Comparison of ENCODE assay signal across 32 cellular contexts in genomic region chr5:123827811-123828210, GRCh38.
DNase-seq lines count a peak whose midpoint lies in the region; ATAC-seq, FAIRE-seq and TF ChIP-seq lines count a peak whose summit lies in the region.
"Had no signal": no experiment of that assay in that cellular context is flagged by ENCODE, and none has a peak within 500 bp of the region (broad histone marks: within the 10 kb centered on the region; RNA-seq: fewer than 3 reads in every experiment).

No MANE protein-coding gene starts in this region.

- intact Hi-C loops in mammary epithelial cell (cut with micrococcal nuclease) (no loop called here), breast epithelium (cut with DNase I; ENCODE audit: low total_unique reads) (no loop called here), heart left ventricle (cut with DNase I) (no loop called here)

- H3K79me2 ChIP-seq in mammary epithelial cell (ENCODE audit: insufficient read depth, low read length) = no peaks in the 10 kb centered on the region

- H3K9me3 ChIP-seq in mammary epithelial cell (replicated peaks; ENCODE audit: insufficient read depth, low read length) (no peaks in the 10 kb centered on the region), breast epithelium (peaks cover 0 to 10% of the 10 kb centered on the region in 2 donors), heart left ventricle (peaks cover 0 to 17% (median 0%) of the 10 kb centered on the region in 12 donors)
- H3K9me3 ChIP-seq: BE2C, Caco-2 had no signal

- peak; percentile 36 for DNase-seq in mammary epithelial cell
- no peak for DNase-seq in breast epithelium (ENCODE audit: low spot score in 2 of 2)
- DNase-seq in bronchial epithelial cell (ENCODE audit: low read depth) = peak; percentile 68
- peak; percentile 50 for DNase-seq in epithelial cell of esophagus (ENCODE audit: low read depth)
- no peak for DNase-seq in GM03348 (ENCODE audit: low spot score)
- DNase-seq in heart left ventricle = no peak
- DNase-seq: 8988T; ACHN; AML-193; BE2C; C1 segment of cervical spinal cord; Caco-2; Calu3; CD4-positive, alpha-beta memory T cell; CD4-positive, alpha-beta T cell; CD4-positive, CD25-positive, alpha-beta regulatory T cell; CD8-positive, alpha-beta memory T cell; CD8-positive, alpha-beta T cell; COR-L47; DMS 273 treated with DMSO at 0.1 percent for 48 hours; DMS153; DMS53; DMS79; DMS79 treated with DMSO at 0.1 percent for 48 hours; DND-41; EL had no signal

- in situ Hi-C loops in mammary epithelial cell (cut with MboI; ENCODE audit: low sequenced_read_pairs in 2 of 2) = no loop called here

- 41% methylated on average over 2 of the region's 2 CpGs for WGBS in mammary epithelial cell (ENCODE audit: low coverage, missing lambda C conversion rate)
- 95 to 97% (median 97%) methylated on average over 2 of the region's 2 CpGs for WGBS in heart left ventricle, 4 donors

- H3K4me1 ChIP-seq in mammary epithelial cell (ENCODE audit: insufficient read depth, low read length) (no peaks in the 10 kb centered on the region), breast epithelium (no peaks in the 10 kb centered on the region), heart left ventricle (no peaks in the 10 kb centered on the region)
- H3K4me1 ChIP-seq: A549; BE2C; BLaER1; BLaER1 treated with 17β-estradiol and CSF1 and Interleukin-3, amounts not matched to agents 10 nM and 100 nM; Caco-2 had no signal

- H3K36me3 ChIP-seq in mammary epithelial cell (ENCODE audit: insufficient read depth, low read length) (no peaks in the 10 kb centered on the region), breast epithelium (no peaks in the 10 kb centered on the region), bronchial epithelial cell (ENCODE audit: control insufficient read depth, insufficient read depth, low read length) (no peaks in the 10 kb centered on the region), heart left ventricle (no peaks in the 10 kb centered on the region)
- H3K36me3 ChIP-seq: BE2C; BLaER1; BLaER1 treated with 17β-estradiol and CSF1 and Interleukin-3, amounts not matched to agents 10 nM and 100 nM had no signal

- no peak overlapping the region for H2AFZ ChIP-seq in mammary epithelial cell (ENCODE audit: low read depth, low read length)

- no TSS peak for BruUV-seq in mammary epithelial cell (replicated peaks; lab: Mats Ljungman, UMichigan)

- no peak overlapping the region for H3K9ac ChIP-seq in mammary epithelial cell (ENCODE audit: insufficient read depth, low read length)
- H3K9ac ChIP-seq: BLaER1; BLaER1 treated with 17β-estradiol and CSF1 and Interleukin-3, amounts not matched to agents 10 nM and 100 nM had no signal

- TF ChIP-seq POLR2A in breast epithelium (IDR thresholded peaks at IDR 0.05) (no peak), heart left ventricle (IDR thresholded peaks at IDR 0.05) (no peak)

- ATAC-seq in heart left ventricle = no peak
- ATAC-seq: A549; CD8-positive, alpha-beta T cell had no signal

- H3K27ac ChIP-seq in mammary epithelial cell (ENCODE audit: insufficient read depth, low read depth, low read length) = no peak overlapping the region
- H3K27ac ChIP-seq in breast epithelium = no peak overlapping the region
- H3K27ac ChIP-seq in heart left ventricle = no peak overlapping the region
- H3K27ac ChIP-seq: 22Rv1; A549; BLaER1; BLaER1 treated with 17β-estradiol and CSF1 and Interleukin-3, amounts not matched to agents 10 nM and 100 nM; C4-2B had no signal

- H3K4me3 ChIP-seq in mammary epithelial cell (replicated peaks in 1 of 3; ENCODE audit: insufficient read depth in 1 of 3, low read depth in 2 of 3, low read length in 3 of 3) (no peak overlapping the region), breast epithelium (no peak overlapping the region), bronchial epithelial cell (ENCODE audit: low read depth, low read length) (no peak overlapping the region), epithelial cell of esophagus (ENCODE audit: low read length) (no peak overlapping the region), heart left ventricle (no peak overlapping the region)
- H3K4me3 ChIP-seq: A549; BLaER1; BLaER1 treated with 17β-estradiol and CSF1 and Interleukin-3, amounts not matched to agents 10 nM and 100 nM had no signal

- H3K4me2 ChIP-seq in mammary epithelial cell (ENCODE audit: insufficient read depth, low read depth, low read length) = no peak overlapping the region
- H3K4me2 ChIP-seq: A549; BLaER1; BLaER1 treated with 17β-estradiol and CSF1 and Interleukin-3, amounts not matched to agents 10 nM and 100 nM had no signal

- no peak for FAIRE-seq in bronchial epithelial cell (lab: Jason Lieb, UNC)
- FAIRE-seq: A204.1, A549 had no signal

- CTCF ChIA-PET in mammary epithelial cell (lab: Charles Lee; ENCODE audit: low non-redundant PET) = no interaction called here

- dilution Hi-C loops in mammary epithelial cell (cut with HindIII; ENCODE audit: low sequenced_read_pairs) = no loop called here

- no peaks in the 10 kb centered on the region for H4K20me1 ChIP-seq in mammary epithelial cell (ENCODE audit: insufficient read depth, low read length)
- H4K20me1 ChIP-seq: BLaER1; BLaER1 treated with 17β-estradiol and CSF1 and Interleukin-3, amounts not matched to agents 10 nM and 100 nM had no signal

- H3K27me3 ChIP-seq in mammary epithelial cell (ENCODE audit: insufficient read depth, low read length) (no peaks in the 10 kb centered on the region), breast epithelium (no peaks in the 10 kb centered on the region), bronchial epithelial cell (ENCODE audit: control insufficient read depth, insufficient read depth, low read length) (no peaks in the 10 kb centered on the region), heart left ventricle (no peaks in the 10 kb centered on the region)
- H3K27me3 ChIP-seq: BE2C; BLaER1; BLaER1 treated with 17β-estradiol and CSF1 and Interleukin-3, amounts not matched to agents 10 nM and 100 nM had no signal

- no peak for TF ChIP-seq CTCF in mammary epithelial cell (conservative IDR thresholded peaks at IDR 0.05 in 1 of 2, IDR thresholded peaks at IDR 0.05 in 1 of 2; ENCODE audit: extremely low read depth in 1 of 2, insufficient read depth in 1 of 2, low read depth in 1 of 2, low read length in 2 of 2)
- no peak for TF ChIP-seq CTCF in breast epithelium (IDR thresholded peaks at IDR 0.05)
- no peak for TF ChIP-seq CTCF in bronchial epithelial cell (IDR thresholded peaks at IDR 0.05; ENCODE audit: insufficient read depth, low read length, severe bottlenecking)
- TF ChIP-seq CTCF in epithelial cell of esophagus (IDR thresholded peaks at IDR 0.05; ENCODE audit: insufficient read depth, low read depth, low read length, missing control alignments) = no peak
- no peak for TF ChIP-seq CTCF in heart left ventricle (IDR thresholded peaks at IDR 0.05)

Comparison
In these comparisons a context has a peak if more than half of its experiments do, and no peak if none do; other contexts are left out.
1. DNase-seq: peak in mammary epithelial cell (single experiment), bronchial epithelial cell (single experiment) and epithelial cell of esophagus (single experiment); none in breast epithelium (0 of 2), GM03348 (single experiment) and heart left ventricle (0 of 5).